Comparison of ENCODE assay signal across 8 cellular contexts in genomic region chr5:151923865-151924264, GRCh38. TPM values are rescaled to one million over a fixed set of nuclear protein-coding genes. Genes with fewer than 3 reads are reported as not detected.
DNase-seq lines count a peak whose midpoint lies in the region; ATAC-seq and TF ChIP-seq lines count a peak whose summit lies in the region.

No MANE protein-coding gene starts in this region.

- TF ChIP-seq CTCF in HFF-Myc (IDR thresholded peaks at IDR 0.05; ENCODE audit: low read depth, low read length, missing control alignments) (peak; percentile 37), SK-N-SH (IDR thresholded peaks at IDR 0.05) (peak; percentile 41), mucosa of descending colon (IDR thresholded peaks at IDR 0.05) (no peak)

- no peak overlapping the region for H3K9ac ChIP-seq in SK-N-SH

- H2AFZ ChIP-seq in SK-N-SH (ENCODE audit: low read depth) = no peak overlapping the region

- H3K9me2 ChIP-seq in SK-N-SH = no peaks in the 10 kb centered on the region

- H3K4me3 ChIP-seq in HFF-Myc (replicated peaks; ENCODE audit: low read depth, low read length) (no peak overlapping the region), SK-N-SH (ENCODE audit: low read depth in 2 of 2, low read length in 1 of 2) (no peak overlapping the region; a peak in 1 of 4 replicates), iPS DF 6.9 (ENCODE audit: low read length) (no peak overlapping the region), mucosa of descending colon (no peak overlapping the region)

- H3K9me3 ChIP-seq in SK-N-SH = no peaks in the 10 kb centered on the region
- H3K9me3 ChIP-seq in iPS DF 6.9 (ENCODE audit: control insufficient read depth, insufficient read depth, low read length) = no peaks in the 10 kb centered on the region
- no peaks in the 10 kb centered on the region for H3K9me3 ChIP-seq in mucosa of descending colon

- TF ChIP-seq EP300 in SK-N-SH (IDR thresholded peaks at IDR 0.05; ENCODE audit: borderline replicate concordance in 1 of 2, low read depth in 1 of 2, low read length in 1 of 2) = no peak

- WGBS in SK-N-SH (ENCODE audit: low lambda C conversion rate) = 4% methylated on average over 9 of the region's 9 CpGs
- WGBS in iPS DF 6.9 (ENCODE audit: insufficient coverage, insufficient read length) = no CpG with 5 or more reads among the region's 9 CpGs

- H3K4me1 ChIP-seq in SK-N-SH (ENCODE audit: control insufficient read depth in 1 of 2, insufficient read depth in 2 of 2, low read depth in 1 of 2, low read length in 1 of 2) = peaks cover 0 to 3% of the 10 kb centered on the region in 2 experiments; a peak in 1 of 4 replicates
- no peaks in the 10 kb centered on the region; the same call in 1 of the 2 replicates for H3K4me1 ChIP-seq in iPS DF 6.9 (ENCODE audit: control insufficient read depth, insufficient read depth, low read length)
- H3K4me1 ChIP-seq in mucosa of descending colon (ENCODE audit: low read depth) = no peaks in the 10 kb centered on the region

- H3K36me3 ChIP-seq in SK-N-SH (replicated peaks in 1 of 2; ENCODE audit: control insufficient read depth in 1 of 2, insufficient read depth in 2 of 2, low read length in 1 of 2) = no peaks in the 10 kb centered on the region
- no peaks in the 10 kb centered on the region for H3K36me3 ChIP-seq in iPS DF 6.9 (ENCODE audit: control insufficient read depth, insufficient read depth, low read length)
- H3K36me3 ChIP-seq in mucosa of descending colon (ENCODE audit: low read depth) = no peaks in the 10 kb centered on the region

- H3K27ac ChIP-seq in SK-N-SH (ENCODE audit: low read depth in 2 of 2, low read length in 1 of 2) (no peak overlapping the region), iPS DF 6.9 (ENCODE audit: low read length) (no peak overlapping the region)

- intact Hi-C loops in mucosa of descending colon (cut with DNase I, micrococcal nuclease) = no loop called here

- POLR2A ChIA-PET in SK-N-SH (lab: Yijun Ruan, JAX) = no interaction called here

- peak; percentile 18 for DNase-seq in AG20443 (ENCODE audit: low spot score)
- DNase-seq in HFF-Myc (ENCODE audit: extremely low read depth, low read depth) = no peak
- peak; percentile 54 for DNase-seq in SK-N-SH
- DNase-seq in iPS DF 6.9 (ENCODE audit: low read depth, low spot score) = peak; percentile 31
- no peak for DNase-seq in DMS79 (lab: John Stamatoyannopoulos, UW)
- no peak for DNase-seq in activated CD4-positive, alpha-beta T cell treated with anti-CD3 and anti-CD28 coated beads for 4 hours
- DNase-seq in mucosa of descending colon = no peak

- peak; percentile 56 for TF ChIP-seq RAD21 in SK-N-SH (IDR thresholded peaks at IDR 0.05; ENCODE audit: low read length)

- no peak overlapping the region for H3K4me2 ChIP-seq in SK-N-SH

- ATAC-seq in mucosa of descending colon = no peak
- no peak for ATAC-seq in esophagus mucosa

- no peaks in the 10 kb centered on the region for H3F3A ChIP-seq in SK-N-SH (replicated peaks; ENCODE audit: insufficient read depth)

- no peaks in the 10 kb centered on the region for H4K20me1 ChIP-seq in SK-N-SH (ENCODE audit: insufficient read depth)

- CTCF ChIA-PET in SK-N-SH (lab: Yijun Ruan, JAX) = interaction anchor here (0.5 to 3.1 kb wide), 32 partner anchors 10 to 573 kb away, joined by 3 to 22 read pairs (median 4); no protein-coding TSS in a partner anchor

- H3K27me3 ChIP-seq in SK-N-SH (ENCODE audit: insufficient read depth) (no peaks in the 10 kb centered on the region), iPS DF 6.9 (ENCODE audit: control insufficient read depth, insufficient read depth, low read length) (no peaks in the 10 kb centered on the region)

- H3K79me2 ChIP-seq in SK-N-SH (ENCODE audit: insufficient read depth) = no peaks in the 10 kb centered on the region

TF ChIP-seq in SK-N-SH, 30 proteins besides CTCF, POLR2A, EP300 and RAD21:
- TF ChIP-seq FOXJ3 (CRISPR knock-in tag; IDR thresholded peaks at IDR 0.05) (no peak), REST (IDR thresholded peaks at IDR 0.05; ENCODE audit: low read depth, low read length) (peak; percentile 46; the same call in 1 of the 2 replicates), GATA2 (CRISPR knock-in tag; IDR thresholded peaks at IDR 0.05) (no peak), RXRA (IDR thresholded peaks at IDR 0.05; ENCODE audit: borderline replicate concordance, low read depth) (no peak), MXI1 (IDR thresholded peaks at IDR 0.05; ENCODE audit: low read depth, low read length) (no peak), RFX5 (IDR thresholded peaks at IDR 0.05; ENCODE audit: low read length) (no peak), MEF2A (IDR thresholded peaks at IDR 0.05; ENCODE audit: borderline replicate concordance, low read depth) (no peak), FOXM1 (IDR thresholded peaks at IDR 0.05; ENCODE audit: low read depth) (no peak), MAX (IDR thresholded peaks at IDR 0.05; ENCODE audit: low read depth) (no peak)

RNA-seq across cellular contexts. Expression of gene GLRA1, which starts 0.8 kb away (rescaled TPM):
- not detected in 2 replicates for polyA plus RNA-seq in SK-N-SH (2012; rRNA removed)
- not detected in 2 replicates for polyA plus RNA-seq in SK-N-SH (2012; cell fraction: cytosol; rRNA removed)
- polyA plus RNA-seq in SK-N-SH (2012; cell fraction: nucleus; rRNA removed) = not detected in 2 replicates
- total RNA-seq in mucosa of descending colon (not detected), esophagus mucosa (not detected)

Comparison
In these comparisons a context has a peak if more than half of its experiments do, and no peak if none do; other contexts are left out.
1. DNase-seq: peak in AG20443 (single experiment), SK-N-SH (single experiment) and iPS DF 6.9 (single experiment); none in HFF-Myc (single experiment), DMS79 (single experiment), activated CD4-positive, alpha-beta T cell treated with anti-CD3 and anti-CD28 coated beads for 4 hours (0 of 2) and mucosa of descending colon (0 of 3).